ENCODE assay signal across 9 cellular contexts in genomic region chr2:192029089-192029488, GRCh38.
DNase-seq lines count a peak whose midpoint lies in the region; ATAC-seq, FAIRE-seq and TF ChIP-seq lines count a peak whose summit lies in the region.
"Had no signal": no experiment of that assay in that cellular context is flagged by ENCODE, and none has a peak within 500 bp of the region (broad histone marks: within the 10 kb centered on the region; RNA-seq: fewer than 3 reads in every experiment).

No MANE protein-coding gene starts in this region.

- no peak overlapping the region for H3K4me3 ChIP-seq in astrocyte (ENCODE audit: insufficient read depth, low read depth, low read length)

- H4K20me1 ChIP-seq in astrocyte (ENCODE audit: insufficient read depth, low read length): no peaks in the 10 kb centered on the region

- H3K27ac ChIP-seq in astrocyte (ENCODE audit: low read depth, low read length): no peak overlapping the region

- peak; percentile 74 for ATAC-seq in HG03095 (IDR thresholded peaks at IDR 0.05; ENCODE audit: unreplicated experiment)

- H2AFZ ChIP-seq in astrocyte (ENCODE audit: low read depth, low read length): no peak overlapping the region

- peaks cover 4% of the 10 kb centered on the region for H3K9me3 Mint-ChIP-seq in astrocyte (ENCODE audit: unreplicated experiment)
- H3K9me3 Mint-ChIP-seq: activated naive CD4-positive, alpha-beta T cell treated with anti-CD3 and anti-CD28 coated beads, Interleukin-2, amount 50 U/mL, for 24 hours had no signal

- no peak overlapping the region for H3K9ac ChIP-seq in astrocyte (ENCODE audit: low read length)

- no peak overlapping the region for H3K4me2 ChIP-seq in astrocyte (ENCODE audit: low read length)

- no peaks in the 10 kb centered on the region for H3K27me3 Mint-ChIP-seq in astrocyte (ENCODE audit: low read depth, unreplicated experiment)

- H3K4me1 Mint-ChIP-seq in astrocyte (ENCODE audit: low read depth, unreplicated experiment): no peaks in the 10 kb centered on the region
- H3K4me1 Mint-ChIP-seq: activated naive CD4-positive, alpha-beta T cell treated with anti-CD3 and anti-CD28 coated beads, Interleukin-2, amount 50 U/mL, for 24 hours had no signal

- H3K9me3 ChIP-seq in astrocyte (ENCODE audit: insufficient read depth, low read depth, low read length): no peaks in the 10 kb centered on the region

- H3K27me3 ChIP-seq in astrocyte (ENCODE audit: insufficient read depth, low read length): no peaks in the 10 kb centered on the region

- no peak overlapping the region for H3K27ac Mint-ChIP-seq in astrocyte (ENCODE audit: unreplicated experiment)
- H3K27ac Mint-ChIP-seq: activated naive CD4-positive, alpha-beta T cell treated with anti-CD3 and anti-CD28 coated beads, Interleukin-2, amount 50 U/mL, for 24 hours had no signal

- no peaks in the 10 kb centered on the region for H3K36me3 ChIP-seq in astrocyte (ENCODE audit: insufficient read depth, low read length)

- peak; percentile 1 to 2 for DNase-seq in stimulated activated CD4-positive, alpha-beta T cell treated with anti-CD3 and anti-CD28 coated beads, Interleukin-4, amount 100 ng/mL, for 48 hours (ENCODE audit: low read depth in 2 of 2)
- DNase-seq in stimulated activated CD4-positive, alpha-beta T cell treated with anti-CD3 and anti-CD28 coated beads, Interleukin-4, amount 100 ng/mL, for 24 hours: no peak
- DNase-seq in astrocyte (ENCODE audit: low read depth) (no peak), NCI-H1105 treated with DMSO at 0.1 percent for 48 hours (lab: John Stamatoyannopoulos, UW) (no peak), activated gamma-delta T cell treated with Interleukin-2 at 50 U/mL for 16 hours (no peak), cerebellum (ENCODE audit: low spot score) (no peak)
- DNase-seq in activated effector memory CD4-positive, alpha-beta T cell treated with anti-CD3 and anti-CD28 coated beads, Interleukin-2, amount 50 U/mL, for 16 hours: no peak

- no peaks in the 10 kb centered on the region for H3K36me3 Mint-ChIP-seq in astrocyte (ENCODE audit: low read depth, unreplicated experiment)
- H3K36me3 Mint-ChIP-seq: activated naive CD4-positive, alpha-beta T cell treated with anti-CD3 and anti-CD28 coated beads, Interleukin-2, amount 50 U/mL, for 24 hours had no signal

- TF ChIP-seq CTCF in astrocyte (IDR thresholded peaks at IDR 0.05; ENCODE audit: insufficient read depth, low read depth, low read length): peak; percentile 10

- FAIRE-seq in astrocyte (lab: Jason Lieb, UNC): no peak

- H3K4me3 Mint-ChIP-seq in astrocyte (ENCODE audit: unreplicated experiment): no peak overlapping the region
- H3K4me3 Mint-ChIP-seq: activated naive CD4-positive, alpha-beta T cell treated with anti-CD3 and anti-CD28 coated beads, Interleukin-2, amount 50 U/mL, for 24 hours had no signal

- no peaks in the 10 kb centered on the region for H3K4me1 ChIP-seq in astrocyte (ENCODE audit: insufficient read depth, low read length)

- no peaks in the 10 kb centered on the region for H3K79me2 ChIP-seq in astrocyte (ENCODE audit: insufficient read depth, low read length)

Comparison
In these comparisons a context has a peak if more than half of its experiments do, and no peak if none do; other contexts are left out.
1. DNase-seq: peak in stimulated activated CD4-positive, alpha-beta T cell treated with anti-CD3 and anti-CD28 coated beads, Interleukin-4, amount 100 ng/mL, for 48 hours (2 of 2); none in stimulated activated CD4-positive, alpha-beta T cell treated with anti-CD3 and anti-CD28 coated beads, Interleukin-4, amount 100 ng/mL, for 24 hours (single experiment), astrocyte (single experiment), activated effector memory CD4-positive, alpha-beta T cell treated with anti-CD3 and anti-CD28 coated beads, Interleukin-2, amount 50 U/mL, for 16 hours (single experiment), NCI-H1105 treated with DMSO at 0.1 percent for 48 hours (single experiment), activated gamma-delta T cell treated with Interleukin-2 at 50 U/mL for 16 hours (single experiment) and cerebellum (single experiment).